22 cellular contexts compared by ENCODE assay signal in genomic region chr5:120014535-120014934, GRCh38.
DNase-seq lines count a peak whose midpoint lies in the region; ATAC-seq, FAIRE-seq and TF ChIP-seq lines count a peak whose summit lies in the region.
"Had no signal": no experiment of that assay in that cellular context is flagged by ENCODE, and none has a peak within 500 bp of the region (broad histone marks: within the 10 kb centered on the region; RNA-seq: fewer than 3 reads in every experiment).

No MANE protein-coding gene starts in this region.

- no peak overlapping the region for H3K14ac ChIP-seq in IMR-90 (replicated peaks; ENCODE audit: low read depth, low read length)

- no peak overlapping the region for H2BK15ac ChIP-seq in IMR-90 (ENCODE audit: low read depth, low read length)

- H3K4me2 ChIP-seq in IMR-90 (ENCODE audit: low read depth, low read length) = no peak overlapping the region
- H3K4me2 ChIP-seq in astrocyte (ENCODE audit: low read length) = no peak overlapping the region
- H3K4me2 ChIP-seq: BLaER1 treated with 17β-estradiol and CSF1 and Interleukin-3, amounts not matched to agents 10 nM and 100 nM had no signal

- H3K79me1 ChIP-seq in IMR-90 (ENCODE audit: low read depth in 1 of 2, low read length in 2 of 2) = no peaks in the 10 kb centered on the region

- peaks cover 10% of the 10 kb centered on the region for H3K4me1 Mint-ChIP-seq in astrocyte (ENCODE audit: low read depth, unreplicated experiment)
- H3K4me1 Mint-ChIP-seq: B cell, IgD-negative memory B cell had no signal

- no peak overlapping the region for H3K27ac ChIP-seq in IMR-90 (ENCODE audit: insufficient read depth, low read length)
- H3K27ac ChIP-seq in astrocyte (ENCODE audit: low read depth, low read length) = no peak overlapping the region
- H3K27ac ChIP-seq: 22Rv1; BLaER1 treated with 17β-estradiol and CSF1 and Interleukin-3, amounts not matched to agents 10 nM and 100 nM; GM23248; HL-60 had no signal

- intact Hi-C loops in IMR-90 (cut with micrococcal nuclease) = no loop called here

- H3K9ac ChIP-seq in IMR-90 (ENCODE audit: low read depth, low read length) (no peak overlapping the region), astrocyte (ENCODE audit: low read length) (no peak overlapping the region)
- H3K9ac ChIP-seq: BLaER1 treated with 17β-estradiol and CSF1 and Interleukin-3, amounts not matched to agents 10 nM and 100 nM; GM23248 had no signal

- no peak for FAIRE-seq in astrocyte (lab: Jason Lieb, UNC)
- FAIRE-seq: GM12892, GM18507 had no signal

- H2BK5ac ChIP-seq in IMR-90 (ENCODE audit: low read depth, low read length, poor library complexity, severe bottlenecking) = peak overlapping the region; percentile 63

- H3K4me3 ChIP-seq in IMR-90 (ENCODE audit: insufficient read depth, low read depth, low read length) (no peak overlapping the region), astrocyte (ENCODE audit: insufficient read depth, low read depth, low read length) (no peak overlapping the region), fibroblast of mammary gland (ENCODE audit: control insufficient read depth, low read depth, low read length) (no peak overlapping the region)
- H3K4me3 ChIP-seq: BLaER1 treated with 17β-estradiol and CSF1 and Interleukin-3, amounts not matched to agents 10 nM and 100 nM; GM23248; HAP-1 had no signal

- H4K20me1 ChIP-seq in IMR-90 (ENCODE audit: insufficient read depth, low read length) (no peaks in the 10 kb centered on the region), astrocyte (ENCODE audit: insufficient read depth, low read length) (no peaks in the 10 kb centered on the region)
- H4K20me1 ChIP-seq: BLaER1 treated with 17β-estradiol and CSF1 and Interleukin-3, amounts not matched to agents 10 nM and 100 nM had no signal

- TF ChIP-seq RAD21 in IMR-90 (IDR thresholded peaks at IDR 0.05; ENCODE audit: low read length) = no peak

- H3K56ac ChIP-seq in IMR-90 (ENCODE audit: extremely low read depth, insufficient read depth, low read length) = no peak overlapping the region

- H3K9me1 ChIP-seq in IMR-90 (ENCODE audit: insufficient read depth, low read length) = no peaks in the 10 kb centered on the region

- peak overlapping the region; percentile 32; the same call in 1 of the 2 replicates for H2BK20ac ChIP-seq in IMR-90 (ENCODE audit: low read depth, low read length)

- no TSS peak for BruUV-seq in IMR-90 (replicated peaks; lab: Mats Ljungman, UMichigan)

- H3K9me3 Mint-ChIP-seq in astrocyte (ENCODE audit: unreplicated experiment) = peaks cover 7% of the 10 kb centered on the region
- H3K9me3 Mint-ChIP-seq: CD8-positive, alpha-beta T cell; IgD-negative memory B cell had no signal

- H3K36me3 Mint-ChIP-seq in astrocyte (ENCODE audit: low read depth, unreplicated experiment) = no peaks in the 10 kb centered on the region
- H3K36me3 Mint-ChIP-seq: CD8-positive, alpha-beta T cell; IgD-negative memory B cell had no signal

- H2AK5ac ChIP-seq in IMR-90 (ENCODE audit: low read depth, low read length) = no peak overlapping the region

- no peak overlapping the region for H2BK120ac ChIP-seq in IMR-90 (ENCODE audit: low read depth, low read length)

- dilution Hi-C loops in IMR-90 (cut with HindIII; ENCODE audit: low sequenced_read_pairs, unreplicated experiment) = no loop called here

- peak; percentile 75 for ATAC-seq in IMR-90 (ENCODE audit: low read depth)
- ATAC-seq in HG02642 (IDR thresholded peaks at IDR 0.05; ENCODE audit: poor library complexity, unreplicated experiment) = no peak
- ATAC-seq: CD8-positive, alpha-beta T cell had no signal

- H4K91ac ChIP-seq in IMR-90 (ENCODE audit: insufficient read depth, low read depth, low read length) = no peak overlapping the region

- no peak overlapping the region for H2AK9ac ChIP-seq in IMR-90 (replicated peaks; ENCODE audit: low read depth, low read length, poor library complexity)

- no peaks in the 10 kb centered on the region for H3K27me3 Mint-ChIP-seq in astrocyte (ENCODE audit: low read depth, unreplicated experiment)
- H3K27me3 Mint-ChIP-seq: B cell, IgD-negative memory B cell had no signal

- no peak overlapping the region for H3K4me3 Mint-ChIP-seq in astrocyte (ENCODE audit: unreplicated experiment)
- H3K4me3 Mint-ChIP-seq: B cell; CD8-positive, alpha-beta T cell; IgD-negative memory B cell had no signal

- no peak overlapping the region for H2AFZ ChIP-seq in IMR-90 (replicated peaks; ENCODE audit: low read length, poor library complexity)
- H2AFZ ChIP-seq in astrocyte (ENCODE audit: low read depth, low read length) = no peak overlapping the region
- H2AFZ ChIP-seq: GM23248 had no signal

- TF ChIP-seq CTCF in IMR-90 (conservative IDR thresholded peaks at IDR 0.05; ENCODE audit: low read depth, low read length) (no peak), astrocyte (IDR thresholded peaks at IDR 0.05; ENCODE audit: insufficient read depth, low read depth, low read length) (no peak), fibroblast of mammary gland (conservative IDR thresholded peaks at IDR 0.05; ENCODE audit: control insufficient read depth, insufficient read depth, low read depth, low read length) (no peak)

- peak overlapping the region; percentile 59; the same call in 1 of the 2 replicates for H3K18ac ChIP-seq in IMR-90 (ENCODE audit: low read depth, low read length)

- no peaks in the 10 kb centered on the region for H3K27me3 ChIP-seq in IMR-90 (ENCODE audit: control insufficient read depth, insufficient read depth, low read length)
- H3K27me3 ChIP-seq in astrocyte (ENCODE audit: insufficient read depth, low read length) = no peaks in the 10 kb centered on the region
- H3K27me3 ChIP-seq: BLaER1 treated with 17β-estradiol and CSF1 and Interleukin-3, amounts not matched to agents 10 nM and 100 nM had no signal

- DNase-seq in AG08396 (ENCODE audit: low spot score) = peak; percentile 9
- peak; percentile 55 for DNase-seq in IMR-90
- peak; percentile 34 for DNase-seq in astrocyte (ENCODE audit: low read depth)
- peak; percentile 6 for DNase-seq in fibroblast of mammary gland (ENCODE audit: low read depth)
- DNase-seq in NCI-H2107 treated with DMSO at 0.1 percent for 48 hours (lab: John Stamatoyannopoulos, UW; ENCODE audit: unreplicated experiment) = no peak
- no peak for DNase-seq in A172 (ENCODE audit: low spot score)
- DNase-seq in hippocampal formation (lab: John Stamatoyannopoulos, UW) = no peak
- DNase-seq: Calu3; CD8-positive, alpha-beta T cell; DMS79 treated with DMSO at 0.1 percent for 48 hours; GDM1; GM23248; KBM-7 had no signal

- CTCF ChIA-PET in IMR-90 (lab: Yijun Ruan, JAX) = no interaction called here

- WGBS in IMR-90 (ENCODE audit: extremely low coverage in 2 of 2, insufficient read length in 1 of 2), 2 experiments = no CpG with 5 or more reads among the region's 3 CpGs

- no peak overlapping the region; the same call in 1 of the 2 replicates for H4K5ac ChIP-seq in IMR-90 (ENCODE audit: low read depth, low read length)

- POLR2A ChIA-PET in IMR-90 (lab: Charles Lee; ENCODE audit: unreplicated experiment) = no interaction called here

- in situ Hi-C loops in IMR-90 (cut with MboI; ENCODE audit: low sequenced_read_pairs) = no loop called here

- no peaks in the 10 kb centered on the region for H3K79me2 ChIP-seq in astrocyte (ENCODE audit: insufficient read depth, low read length)

- no peak for TF ChIP-seq POLR2A in IMR-90 (IDR thresholded peaks at IDR 0.05; ENCODE audit: low read depth, low read length)

- H3K4me1 ChIP-seq in IMR-90 (ENCODE audit: control insufficient read depth, insufficient read depth, low read length) (no peaks in the 10 kb centered on the region), astrocyte (ENCODE audit: insufficient read depth, low read length) (no peaks in the 10 kb centered on the region)

- H3K36me3 ChIP-seq in IMR-90 (ENCODE audit: control insufficient read depth, insufficient read depth, low read length) (no peaks in the 10 kb centered on the region), astrocyte (ENCODE audit: insufficient read depth, low read length) (no peaks in the 10 kb centered on the region)
- H3K36me3 ChIP-seq: BLaER1 treated with 17β-estradiol and CSF1 and Interleukin-3, amounts not matched to agents 10 nM and 100 nM; HAP-1 had no signal

- H3K4ac ChIP-seq in IMR-90 (ENCODE audit: low read depth, low read length) = no peak overlapping the region

- H3K27ac Mint-ChIP-seq in astrocyte (ENCODE audit: unreplicated experiment) = no peak overlapping the region
- H3K27ac Mint-ChIP-seq: B cell; CD8-positive, alpha-beta T cell; IgD-negative memory B cell had no signal

- H3K23ac ChIP-seq in IMR-90 (ENCODE audit: low read depth, low read length) = no peak overlapping the region

- no peak overlapping the region for H4K8ac ChIP-seq in IMR-90 (ENCODE audit: low read depth in 2 of 2, low read length in 2 of 2)

- H3K9me3 ChIP-seq in IMR-90 (ENCODE audit: control insufficient read depth, insufficient read depth, low read length) = peaks cover 4% of the 10 kb centered on the region; the same call in 1 of the 2 replicates
- no peaks in the 10 kb centered on the region for H3K9me3 ChIP-seq in astrocyte (ENCODE audit: insufficient read depth, low read depth, low read length)
- H3K9me3 ChIP-seq: BLaER1 treated with 17β-estradiol and CSF1 and Interleukin-3, amounts not matched to agents 10 nM and 100 nM; HAP-1 had no signal

TF ChIP-seq in IMR-90, 13 proteins besides CTCF, POLR2A, EP300 and RAD21:
- TF ChIP-seq MAFK (IDR thresholded peaks at IDR 0.05; ENCODE audit: low read depth, low read length) = no peak
- no peak for TF ChIP-seq FOS (IDR thresholded peaks at IDR 0.05; ENCODE audit: low read depth, low read length)
- TF ChIP-seq MXI1 (IDR thresholded peaks at IDR 0.05; ENCODE audit: borderline replicate concordance, low read depth, low read length) = no peak
- TF ChIP-seq CHD1 (IDR thresholded peaks at IDR 0.05; ENCODE audit: low read depth, low read length) = no peak
- TF ChIP-seq RCOR1 (IDR thresholded peaks at IDR 0.05; ENCODE audit: insufficient replicate concordance, low read length) = no peak

Comparison
In these comparisons a context has a peak if more than half of its experiments do, and no peak if none do; other contexts are left out.
1. DNase-seq: peak in AG08396 (single experiment), IMR-90 (single experiment), astrocyte (single experiment) and fibroblast of mammary gland (single experiment); none in NCI-H2107 treated with DMSO at 0.1 percent for 48 hours (single experiment), A172 (single experiment) and hippocampal formation (0 of 2).